ENCODE assay signal across 9 cellular contexts in the genomic region with DNA sequence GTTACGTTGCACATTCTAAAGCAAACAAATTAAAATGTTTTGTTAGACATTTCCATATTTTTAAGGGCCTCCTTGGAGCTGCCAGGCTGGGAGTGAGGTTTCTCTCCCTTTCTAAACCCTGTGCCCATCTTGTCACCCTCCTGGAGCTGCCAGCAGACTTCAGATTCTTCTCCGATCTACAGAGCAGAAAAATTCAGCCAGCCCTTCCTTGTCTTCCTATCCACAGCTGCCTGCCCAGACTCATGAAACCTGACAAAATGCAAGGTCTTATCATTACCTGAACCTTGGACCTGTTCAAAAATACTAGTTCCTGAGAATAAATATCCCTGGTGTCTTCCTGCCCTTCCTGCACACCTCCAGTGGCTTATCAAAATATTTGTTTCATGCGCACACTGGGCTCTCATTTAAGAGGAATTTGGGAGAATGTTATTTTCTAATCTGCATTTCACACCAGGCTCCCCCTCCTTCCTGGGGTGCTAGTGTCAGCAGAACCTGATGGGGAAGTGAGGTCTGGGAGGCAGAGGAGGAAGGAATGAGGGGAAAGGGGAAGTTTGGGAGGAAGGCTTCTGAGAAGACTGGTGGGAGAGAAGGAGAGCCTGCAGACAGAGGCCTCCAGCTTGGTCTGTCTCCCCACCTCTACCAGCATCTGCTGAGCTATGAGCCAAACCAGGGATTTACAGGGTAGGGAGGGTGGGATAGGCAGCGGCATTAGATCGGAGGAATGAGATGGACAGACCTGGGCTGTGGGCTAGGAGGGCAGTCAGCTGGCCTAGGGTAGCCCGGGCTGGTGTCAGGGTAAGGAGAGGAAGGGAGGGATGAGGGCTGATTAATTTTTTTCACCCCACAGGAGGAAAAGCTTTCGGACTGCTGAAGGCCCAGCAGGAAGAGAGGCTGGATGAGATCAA. TPM values are rescaled to one million over a fixed set of nuclear protein-coding genes. Genes with fewer than 3 reads are reported as not detected.
A peak's percentile ranks its signal among the peaks of the same experiment; 100 is the strongest.
DNase-seq lines count a peak whose midpoint lies in the region; ATAC-seq and TF ChIP-seq lines count a peak whose summit lies in the region.
"Had no signal": no experiment of that assay in that cellular context is flagged by ENCODE, and none has a peak within 500 bp of the region (broad histone marks: within the 10 kb centered on the region; RNA-seq: fewer than 3 reads in every experiment).

A gene (plus strand): TSS at position 561 of the 905 bp plus-strand sequence. CDS start 96 bp downstream, at position 657.

- H3K9me3 ChIP-seq in CD8-positive, alpha-beta memory T cell (ENCODE audit: low read length): no peaks in the 10 kb centered on the region
- H3K9me3 ChIP-seq in OCI-LY3 (ENCODE audit: insufficient read depth, low read length) (no peaks in the 10 kb centered on the region), esophagus muscularis mucosa (no peaks in the 10 kb centered on the region), ovary (no peaks in the 10 kb centered on the region)

- H3K27me3 ChIP-seq in CD8-positive, alpha-beta memory T cell (ENCODE audit: insufficient read depth, low read length, poor library complexity, severe bottlenecking): no peaks in the 10 kb centered on the region
- no peaks in the 10 kb centered on the region for H3K27me3 ChIP-seq in OCI-LY3 (ENCODE audit: low read depth, low read length)
- no peaks in the 10 kb centered on the region for H3K27me3 ChIP-seq in esophagus muscularis mucosa
- no peaks in the 10 kb centered on the region for H3K27me3 ChIP-seq in ovary

- H3K36me3 Mint-ChIP-seq in CD8-positive, alpha-beta memory T cell: peaks cover 0 to under 1% (median 0%) of the 10 kb centered on the region in 3 donors

- H3K9ac ChIP-seq in OCI-LY3 (ENCODE audit: low read length): peak within 1 kb of the TSS; percentile 33; the same call in 1 of the 2 replicates

- no peaks in the 10 kb centered on the region for H3K36me3 ChIP-seq in CD8-positive, alpha-beta memory T cell (ENCODE audit: insufficient read depth, low read length)
- H3K36me3 ChIP-seq in OCI-LY3 (replicated peaks; ENCODE audit: low read depth, low read length): no peaks in the 10 kb centered on the region
- H3K36me3 ChIP-seq in esophagus muscularis mucosa: no peaks in the 10 kb centered on the region
- no peaks in the 10 kb centered on the region for H3K36me3 ChIP-seq in ovary

- POLR2A ChIA-PET in CD8-positive, alpha-beta memory T cell (lab: Charles Lee): interaction anchor here (1.5 kb wide), 1 partner anchor 37 kb away, joined by 6 read pairs; a partner anchor contains a TSS

- peak within 1 kb of the TSS in 6 of 7 donors; percentile 36 to 67 (median 62) for H3K4me3 Mint-ChIP-seq in CD8-positive, alpha-beta memory T cell

- peaks cover 23 to 35% (median 33%) of the 10 kb centered on the region in 3 donors for H3K4me1 Mint-ChIP-seq in CD8-positive, alpha-beta memory T cell

- no peaks in the 10 kb centered on the region for H4K20me1 ChIP-seq in OCI-LY3 (ENCODE audit: insufficient read depth, low read length)

- peaks cover 0 to 3% of the 10 kb centered on the region in 2 donors for H3K27me3 Mint-ChIP-seq in CD8-positive, alpha-beta memory T cell

- H2AFZ ChIP-seq in OCI-LY3 (ENCODE audit: low read depth, low read length): peak within 1 kb of the TSS; percentile 29

- TF ChIP-seq EP300 in esophagus muscularis mucosa (IDR thresholded peaks at IDR 0.05) (no peak), ovary (IDR thresholded peaks at IDR 0.05) (no peak)

- CTCF ChIA-PET in CD8-positive, alpha-beta memory T cell (lab: Charles Lee): interaction anchor here (1.0 to 1.9 kb wide), 2 partner anchors 16 to 18 kb away, joined by 3 to 6 read pairs; no protein-coding TSS in a partner anchor

- H3K4me3 ChIP-seq in CD8-positive, alpha-beta memory T cell (ENCODE audit: low read length): peak within 1 kb of the TSS; percentile 67
- H3K4me3 ChIP-seq in OCI-LY3 (ENCODE audit: low read length) (peak within 1 kb of the TSS; percentile 42), esophagus muscularis mucosa (peak within 1 kb of the TSS; percentile 9 to 40 (median 17)), ovary (no peak within 1 kb of the TSS)

- H3K27ac ChIP-seq in CD8-positive, alpha-beta memory T cell (ENCODE audit: low read depth, low read length): peak within 1 kb of the TSS; percentile 54
- H3K27ac ChIP-seq in OCI-LY3 (ENCODE audit: low read length) (peak within 1 kb of the TSS; percentile 59), esophagus muscularis mucosa (replicated peaks in 1 of 4) (peak within 1 kb of the TSS in 3 of 4 donors; percentile 26 to 34 (median 28)), ovary (no peak within 1 kb of the TSS)

- intact Hi-C loops in esophagus muscularis mucosa (cut with DNase I): no loop called here
- intact Hi-C loops in ovary (cut with DNase I): loop anchor here in 1 of 4 donors (10.0 kb wide), 1 partner anchor 70 kb away; a partner anchor contains a TSS

- 53% methylated on average over 7 of the region's 7 CpGs for WGBS in esophagus muscularis mucosa
- WGBS in ovary, 3 donors: 57 to 62% (median 59%) methylated on average over 7 of the region's 7 CpGs

- ATAC-seq in GM21619 (IDR thresholded peaks at IDR 0.05; ENCODE audit: unreplicated experiment): no peak
- ATAC-seq: Panc1 had no signal

- no peaks in the 10 kb centered on the region for H3K79me2 ChIP-seq in OCI-LY3 (ENCODE audit: low read length)

- no peaks in the 10 kb centered on the region for H3K9me3 Mint-ChIP-seq in CD8-positive, alpha-beta memory T cell

- no peak for DNase-seq in CD8-positive, alpha-beta memory T cell
- no peak for DNase-seq in esophagus muscularis mucosa (ENCODE audit: extremely low spot score)
- no peak for DNase-seq in ovary
- no peak for DNase-seq in H4 (ENCODE audit: low spot score)
- DNase-seq in COLO668 (lab: John Stamatoyannopoulos, UW; ENCODE audit: unreplicated experiment): no peak
- no peak for DNase-seq in LoVo (ENCODE audit: low spot score)

- peak within 1 kb of the TSS; percentile 75 for H3K4me2 ChIP-seq in OCI-LY3 (ENCODE audit: low read length)

- peaks cover 29% of the 10 kb centered on the region for H3K4me1 ChIP-seq in CD8-positive, alpha-beta memory T cell (ENCODE audit: insufficient read depth, low read length)
- H3K4me1 ChIP-seq in OCI-LY3 (ENCODE audit: low read length) (peaks cover 17% of the 10 kb centered on the region), esophagus muscularis mucosa (peaks cover 3 to 5% (median 4%) of the 10 kb centered on the region in 4 donors), ovary (ENCODE audit: insufficient read depth) (no peaks in the 10 kb centered on the region)

- TF ChIP-seq POLR2A in esophagus muscularis mucosa (IDR thresholded peaks at IDR 0.05; ENCODE audit: low read depth): no peak
- no peak for TF ChIP-seq POLR2A in ovary (IDR thresholded peaks at IDR 0.05)

- peak within 1 kb of the TSS; percentile 38 to 78 (median 68) for H3K27ac Mint-ChIP-seq in CD8-positive, alpha-beta memory T cell

- TF ChIP-seq CTCF in OCI-LY3 (IDR thresholded peaks at IDR 0.05; ENCODE audit: low read depth, low read length): no peak
- TF ChIP-seq CTCF in esophagus muscularis mucosa (IDR thresholded peaks at IDR 0.05): no peak
- no peak for TF ChIP-seq CTCF in ovary (IDR thresholded peaks at IDR 0.05)

RNA-seq across cellular contexts. Expression of the gene that starts here (rescaled TPM):
- 10 to 100 TPM; 35.6 TPM for total RNA-seq in CD8-positive, alpha-beta memory T cell
- 33.2 TPM for polyA plus RNA-seq in CD8-positive, alpha-beta memory T cell
- 10 to 100 TPM in 3 of 4 donors, 1 to 10 TPM in 1; 9.4 to 41.9 (median 14.4) TPM for total RNA-seq in esophagus muscularis mucosa
- 10 to 100 TPM in 4 of 7 donors, 1 to 10 TPM in 3; 4.5 to 26.6 (median 12.9) TPM for total RNA-seq in ovary
- polyA plus RNA-seq in ovary: 10 to 100 TPM; 24.5 to 82.4 TPM
- total RNA-seq in H4 (2014; rRNA removed; shearing (Covaris generic)): not detected in 2 replicates

Comparison
In these comparisons a context has a peak if more than half of its experiments do, and no peak if none do; other contexts are left out.
1. H3K27ac ChIP-seq: peak in CD8-positive, alpha-beta memory T cell (single experiment), OCI-LY3 (single experiment) and esophagus muscularis mucosa (3 of 4); none in ovary (0 of 2).